1 cellular context compared by ENCODE assay signal in genomic region chr12:25811656-25812126, GRCh38.
A peak's percentile ranks its signal among the peaks of the same experiment; 100 is the strongest.
TF ChIP-seq lines count a peak whose summit lies in the region.

No MANE protein-coding gene starts in this region.

TF ChIP-seq in GM12878, 131 proteins besides CTCF, POLR2A, EP300 and RAD21 (continued from another document):
- TF ChIP-seq BCL3 (IDR thresholded peaks at IDR 0.05; ENCODE audit: borderline replicate concordance, insufficient read depth, low read depth, low read length, poor library complexity, severe bottlenecking): no peak
- TF ChIP-seq SIX5 (IDR thresholded peaks at IDR 0.05; ENCODE audit: low read depth, low read length, severe bottlenecking): no peak
- no peak for TF ChIP-seq SUPT20H (IDR thresholded peaks at IDR 0.05; ENCODE audit: borderline replicate concordance, control insufficient read depth, low read depth, low read length)
- no peak for TF ChIP-seq SRF (IDR thresholded peaks at IDR 0.05; ENCODE audit: low read depth in 2 of 2, low read length in 2 of 2)
- no peak for TF ChIP-seq PML (IDR thresholded peaks at IDR 0.05; ENCODE audit: low read length)
- TF ChIP-seq ETV6 (conservative IDR thresholded peaks at IDR 0.05 in 1 of 2, IDR thresholded peaks at IDR 0.05 in 1 of 2; ENCODE audit: borderline replicate concordance in 1 of 2, low read depth in 1 of 2): no peak
- TF ChIP-seq BCL11A (IDR thresholded peaks at IDR 0.05; ENCODE audit: low read depth, low read length): peak; percentile 60; the same call in 1 of the 2 replicates
- no peak for TF ChIP-seq TARDBP (IDR thresholded peaks at IDR 0.05; ENCODE audit: borderline replicate concordance)
- peak in 1 of 2 experiments; percentile 49; a peak in 2 of 4 replicates for TF ChIP-seq IKZF2 (IDR thresholded peaks at IDR 0.05)
- TF ChIP-seq HDGF (IDR thresholded peaks at IDR 0.05): no peak
- TF ChIP-seq POLR2AphosphoS5 (IDR thresholded peaks at IDR 0.05; ENCODE audit: low read length): no peak
- TF ChIP-seq MTA2 (IDR thresholded peaks at IDR 0.05; ENCODE audit: low read depth): peak; percentile 90
- no peak for TF ChIP-seq RB1 (IDR thresholded peaks at IDR 0.05; ENCODE audit: borderline replicate concordance)
- TF ChIP-seq ATF2 (IDR thresholded peaks at IDR 0.05; ENCODE audit: low read length): peak; percentile 29; the same call in 1 of the 2 replicates
- TF ChIP-seq NR2F1 (conservative IDR thresholded peaks at IDR 0.05): no peak
